8 cellular contexts compared by ENCODE assay signal in genomic region chr2:241102239-241102803, GRCh38. TPM values are rescaled to one million over a fixed set of nuclear protein-coding genes. Genes with fewer than 3 reads are reported as not detected.
DNase-seq lines count a peak whose midpoint lies in the region; ATAC-seq and TF ChIP-seq lines count a peak whose summit lies in the region.

MTERF4 (minus strand) TSS chr2:241102287; CDS start chr2:241102273, 14 bp downstream.

- peak; percentile 93 for ATAC-seq in foreskin keratinocyte

- peak within 1 kb of the TSS; percentile 99 for H3K4me3 Mint-ChIP-seq in neural progenitor cell

- H3K4me1 Mint-ChIP-seq in neural progenitor cell: peaks cover 11% of the 10 kb centered on the region

- H3K9ac ChIP-seq in Loucy (ENCODE audit: low read depth, low read length, poor library complexity, severe bottlenecking): peak within 1 kb of the TSS; percentile 97
- peak within 1 kb of the TSS; percentile 67 for H3K9ac ChIP-seq in neural progenitor cell

- TF ChIP-seq CTCF in Loucy (conservative IDR thresholded peaks at IDR 0.05; ENCODE audit: low read length) (no peak), foreskin keratinocyte (conservative IDR thresholded peaks at IDR 0.05) (peak; percentile 1), neural progenitor cell (IDR thresholded peaks at IDR 0.05) (no peak)

- peaks cover 53% of the 10 kb centered on the region for H3K79me2 ChIP-seq in Loucy (ENCODE audit: insufficient read depth, low read length)
- H3K79me2 ChIP-seq in neural progenitor cell (ENCODE audit: low read depth): peaks cover 44% of the 10 kb centered on the region

- no peaks in the 10 kb centered on the region for H3K9me2 ChIP-seq in Loucy (replicated peaks; ENCODE audit: low read depth, low read length)

- H3K9me3 ChIP-seq in Loucy (ENCODE audit: insufficient read depth, low read depth, low read length) (no peaks in the 10 kb centered on the region), SJSA1 (replicated peaks) (no peaks in the 10 kb centered on the region), neural progenitor cell (ENCODE audit: low read depth) (no peaks in the 10 kb centered on the region)

- peak; percentile 89 for DNase-seq in ELR (ENCODE audit: low read depth)
- peak; percentile 78 for DNase-seq in H4 (ENCODE audit: low spot score)
- peak; percentile 81 to 82 for DNase-seq in SJSA1 (ENCODE audit: low read depth in 1 of 2, low spot score in 2 of 2)
- peak; percentile 72 to 88 (median 82) for DNase-seq in activated naive CD4-positive, alpha-beta T cell (lab: John Stamatoyannopoulos, UW)
- DNase-seq in foreskin keratinocyte: peak; percentile 60 to 80
- peak; percentile 94 for DNase-seq in neural progenitor cell (ENCODE audit: low spot score)
- DNase-seq in stromal cell of bone marrow (ENCODE audit: low read depth): peak; percentile 66

- peak within 1 kb of the TSS; percentile 98 for H3K4me3 ChIP-seq in Loucy (ENCODE audit: low read length, poor library complexity, severe bottlenecking)
- H3K4me3 ChIP-seq in SJSA1: peak within 1 kb of the TSS; percentile 59
- H3K4me3 ChIP-seq in neural progenitor cell: peak within 1 kb of the TSS; percentile 77

- no peaks in the 10 kb centered on the region for H3K27me3 Mint-ChIP-seq in neural progenitor cell (ENCODE audit: insufficient read depth, low read depth)

- H3K4me1 ChIP-seq in Loucy (ENCODE audit: insufficient read depth, low read length, poor library complexity, severe bottlenecking) (peaks cover 21% of the 10 kb centered on the region), SJSA1 (replicated peaks) (peaks cover 17% of the 10 kb centered on the region), foreskin keratinocyte (no peaks in the 10 kb centered on the region), neural progenitor cell (peaks cover 15% of the 10 kb centered on the region)

- H3K36me3 Mint-ChIP-seq in neural progenitor cell: peaks cover 3% of the 10 kb centered on the region

- H3K36me3 ChIP-seq in Loucy (ENCODE audit: insufficient read depth, low read length): peaks cover 6% of the 10 kb centered on the region; the same call in 1 of the 2 replicates
- H3K36me3 ChIP-seq in SJSA1: peaks cover 51% of the 10 kb centered on the region
- no peaks in the 10 kb centered on the region for H3K36me3 ChIP-seq in neural progenitor cell

- no peaks in the 10 kb centered on the region for H3K9me3 Mint-ChIP-seq in neural progenitor cell

- H3K27ac Mint-ChIP-seq in neural progenitor cell: peak within 1 kb of the TSS; percentile 96

- H3K4me2 ChIP-seq in Loucy (ENCODE audit: low read depth, low read length, poor library complexity, severe bottlenecking) (peak within 1 kb of the TSS; percentile 95), neural progenitor cell (peak within 1 kb of the TSS; percentile 99)

- H2AFZ ChIP-seq in Loucy (ENCODE audit: low read length) (peak within 1 kb of the TSS; percentile 100), neural progenitor cell (replicated peaks) (peak within 1 kb of the TSS; percentile 96)

- H3F3A ChIP-seq in Loucy (ENCODE audit: low read depth) (no peaks in the 10 kb centered on the region), neural progenitor cell (ENCODE audit: low read depth) (peaks cover 16% of the 10 kb centered on the region)

- H3K27ac ChIP-seq in SJSA1 (peak within 1 kb of the TSS; percentile 25), foreskin keratinocyte (peak within 1 kb of the TSS; percentile 71), neural progenitor cell (peak within 1 kb of the TSS; percentile 40)

- H3K27me3 ChIP-seq in Loucy (ENCODE audit: insufficient read depth, low read length, poor library complexity, severe bottlenecking) (no peaks in the 10 kb centered on the region), SJSA1 (replicated peaks) (no peaks in the 10 kb centered on the region), foreskin keratinocyte (no peaks in the 10 kb centered on the region), neural progenitor cell (no peaks in the 10 kb centered on the region)

- H4K20me1 ChIP-seq in Loucy (ENCODE audit: insufficient read depth, low read length, poor library complexity, severe bottlenecking): no peaks in the 10 kb centered on the region
- H4K20me1 ChIP-seq in neural progenitor cell (ENCODE audit: low read depth): peaks cover 9% of the 10 kb centered on the region

RNA-seq across cellular contexts. Expression of gene MTERF4, which starts in this region (rescaled TPM):
- 36.8 and 37.6 TPM in 2 replicates for total RNA-seq in H4 (2014; rRNA removed; shearing (Covaris generic))
- 30.0 and 46.3 TPM in 2 replicates for total RNA-seq in SJSA1 (2014; rRNA removed; shearing (Covaris generic))
- total RNA-seq in foreskin keratinocyte (15.9 and 20.1 TPM in 2 replicates), neural progenitor cell (ENCODE audit: low replicate concordance) (42.2 and 58.1 TPM in 2 replicates)
- 15.9 and 19.7 TPM in 2 replicates for polyA plus RNA-seq in foreskin keratinocyte

Comparison
In these comparisons a context has a peak if more than half of its experiments do, and no peak if none do; other contexts are left out.
1. Peak in every context shown above with its lines: DNase-seq, ATAC-seq, H3K4me3 ChIP-seq and H3K27ac ChIP-seq.